ENCODE assay signal across 8 cellular contexts in the genomic region with DNA sequence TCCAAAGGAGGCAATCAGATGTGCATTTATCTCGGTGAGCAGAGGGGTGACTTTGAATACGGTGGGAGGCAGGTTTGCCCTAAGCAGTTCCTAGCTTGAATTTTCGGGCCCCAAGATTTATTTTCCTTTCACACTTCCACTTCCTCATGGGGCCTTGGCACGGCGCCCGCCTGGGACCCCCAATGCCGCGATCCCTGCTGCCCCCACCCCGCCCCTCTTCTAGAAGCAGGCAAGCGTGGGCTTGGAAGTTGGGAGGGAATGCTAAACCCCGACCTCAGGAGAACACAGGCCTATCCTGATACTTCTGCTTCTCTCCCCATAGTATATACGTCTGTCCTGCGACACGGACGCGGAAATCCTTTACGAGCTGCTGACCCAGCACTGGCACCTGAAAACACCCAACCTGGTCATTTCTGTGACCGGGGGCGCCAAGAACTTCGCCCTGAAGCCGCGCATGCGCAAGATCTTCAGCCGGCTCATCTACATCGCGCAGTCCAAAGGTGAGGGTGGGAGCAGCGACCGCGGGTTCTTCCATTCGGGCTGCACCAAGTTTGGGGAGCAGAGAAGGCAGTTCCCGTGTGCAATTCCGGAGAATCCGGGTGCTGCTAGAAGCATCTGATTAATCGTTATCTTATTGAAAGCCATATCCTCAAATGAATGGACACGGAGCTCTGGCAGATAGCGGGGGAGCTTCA. TPM values are rescaled to one million over a fixed set of nuclear protein-coding genes. Genes with fewer than 3 reads are reported as not detected.
DNase-seq lines count a peak whose midpoint lies in the region; ATAC-seq, FAIRE-seq and TF ChIP-seq lines count a peak whose summit lies in the region.

No MANE protein-coding gene starts in this region.

- H3K4me3 ChIP-seq in keratinocyte (ENCODE audit: control insufficient read depth in 2 of 3, extremely low read depth in 1 of 3, insufficient read depth in 2 of 3, low read depth in 1 of 3, low read length in 3 of 3) (peak overlapping the region in 1 of 3 experiments; percentile 52), small intestine (ENCODE audit: low read depth in 1 of 2, low read length in 2 of 2) (no peak overlapping the region)

- peak overlapping the region; percentile 12 for H3K4me3 Mint-ChIP-seq in activated CD4-positive, alpha-beta T cell treated with anti-CD3 and anti-CD28 coated beads, Interleukin-2, amount 10 ng/mL, durations not matched to agents 24 days and 14 days
- no peak overlapping the region for H3K4me3 Mint-ChIP-seq in activated CD4-positive, alpha-beta T cell treated with anti-CD3 and anti-CD28 coated beads, Interleukin-2, amount 10 ng/mL, durations not matched to agents 7 days and 5 days
- H3K4me3 Mint-ChIP-seq in activated naive CD8-positive, alpha-beta T cell treated with anti-CD3 and anti-CD28 coated beads, Interleukin-2, amount 50 U/mL, for 24 hours, result peak overlapping the region; percentile 34
- H3K4me3 Mint-ChIP-seq in immature natural killer cell, result peak overlapping the region in 1 of 5 donors; percentile 28

- FAIRE-seq in keratinocyte (lab: Jason Lieb, UNC), result no peak
- no peak for FAIRE-seq in small intestine (lab: Jason Lieb, UNC)

- H3K4me1 ChIP-seq in keratinocyte (ENCODE audit: control insufficient read depth, extremely low read depth, insufficient read depth, low read length) (no peaks in the 10 kb centered on the region), small intestine (ENCODE audit: control insufficient read depth in 2 of 2, insufficient read depth in 1 of 2, low read depth in 1 of 2, low read length in 1 of 2) (no peaks in the 10 kb centered on the region)

- intact Hi-C loops in activated CD4-positive, alpha-beta T cell treated with anti-CD3 and anti-CD28 coated beads, Interleukin-2, amount 10 ng/mL, durations not matched to agents 24 days and 14 days (cut with micrococcal nuclease), result no loop called here

- no peak for ATAC-seq in activated naive CD8-positive, alpha-beta T cell treated with anti-CD3 and anti-CD28 coated beads, Interleukin-2, amount 50 U/mL, for 24 hours

- H3K27ac ChIP-seq in keratinocyte (ENCODE audit: control insufficient read depth, insufficient read depth, low read length) (no peak overlapping the region), small intestine (ENCODE audit: low read depth in 1 of 2, low read length in 1 of 2) (no peak overlapping the region)

- no peak for DNase-seq in activated CD4-positive, alpha-beta T cell treated with anti-CD3 and anti-CD28 coated beads, Interleukin-2, amount 10 ng/mL, durations not matched to agents 24 days and 14 days
- no peak for DNase-seq in activated CD4-positive, alpha-beta T cell treated with anti-CD3 and anti-CD28 coated beads, Interleukin-2, amount 10 ng/mL, durations not matched to agents 7 days and 5 days
- peak; percentile 8 for DNase-seq in activated naive CD8-positive, alpha-beta T cell treated with anti-CD3 and anti-CD28 coated beads, Interleukin-2, amount 50 U/mL, for 24 hours
- DNase-seq in keratinocyte (ENCODE audit: low read depth, low spot score) (no peak), small intestine (peak; percentile 31), GDM1 (lab: John Stamatoyannopoulos, UW) (no peak), immature natural killer cell (no peak), NCI-H510A treated with DMSO at 0.1 percent for 48 hours (lab: John Stamatoyannopoulos, UW) (no peak)

- CTCF ChIA-PET in activated CD4-positive, alpha-beta T cell treated with anti-CD3 and anti-CD28 coated beads, Interleukin-2, amount 10 ng/mL, durations not matched to agents 7 days and 5 days (lab: Charles Lee), result no interaction called here

- no peaks in the 10 kb centered on the region for H3K9me3 Mint-ChIP-seq in activated CD4-positive, alpha-beta T cell treated with anti-CD3 and anti-CD28 coated beads, Interleukin-2, amount 10 ng/mL, durations not matched to agents 24 days and 14 days
- peaks cover 2% of the 10 kb centered on the region for H3K9me3 Mint-ChIP-seq in activated CD4-positive, alpha-beta T cell treated with anti-CD3 and anti-CD28 coated beads, Interleukin-2, amount 10 ng/mL, durations not matched to agents 7 days and 5 days
- H3K9me3 Mint-ChIP-seq in activated naive CD8-positive, alpha-beta T cell treated with anti-CD3 and anti-CD28 coated beads, Interleukin-2, amount 50 U/mL, for 24 hours, result peaks cover 3% of the 10 kb centered on the region
- H3K9me3 Mint-ChIP-seq in immature natural killer cell, result peaks cover 0 to 3% (median 1%) of the 10 kb centered on the region in 6 donors

- H3K9me3 ChIP-seq in keratinocyte (ENCODE audit: control insufficient read depth, low read depth, low read length) (no peaks in the 10 kb centered on the region), small intestine (ENCODE audit: control insufficient read depth, low read depth) (no peaks in the 10 kb centered on the region)

- dilution Hi-C loops in keratinocyte (cut with MboI; ENCODE audit: extremely low pct_ligation_motif_present, low sequenced_read_pairs), result no loop called here

- H4K20me1 ChIP-seq in keratinocyte (ENCODE audit: control insufficient read depth, extremely low read depth, insufficient read depth, low read length), result no peaks in the 10 kb centered on the region

- H3K27ac Mint-ChIP-seq in activated CD4-positive, alpha-beta T cell treated with anti-CD3 and anti-CD28 coated beads, Interleukin-2, amount 10 ng/mL, durations not matched to agents 24 days and 14 days, result no peak overlapping the region
- H3K27ac Mint-ChIP-seq in activated CD4-positive, alpha-beta T cell treated with anti-CD3 and anti-CD28 coated beads, Interleukin-2, amount 10 ng/mL, durations not matched to agents 7 days and 5 days, result no peak overlapping the region
- H3K27ac Mint-ChIP-seq in activated naive CD8-positive, alpha-beta T cell treated with anti-CD3 and anti-CD28 coated beads, Interleukin-2, amount 50 U/mL, for 24 hours, result no peak overlapping the region
- H3K27ac Mint-ChIP-seq in immature natural killer cell, result no peak overlapping the region

- H3K36me3 ChIP-seq in keratinocyte (ENCODE audit: control insufficient read depth in 2 of 2, extremely low read depth in 1 of 2, insufficient read depth in 2 of 2, low read length in 2 of 2) (no peaks in the 10 kb centered on the region), small intestine (ENCODE audit: control insufficient read depth in 2 of 2, insufficient read depth in 2 of 2, low read length in 2 of 2) (no peaks in the 10 kb centered on the region)

- no peaks in the 10 kb centered on the region for H3K9me1 ChIP-seq in keratinocyte (ENCODE audit: control insufficient read depth, extremely low read depth, insufficient read depth, low read length)

- TF ChIP-seq CTCF in keratinocyte (optimal IDR thresholded peaks at IDR 0.05 in 1 of 3, IDR thresholded peaks at IDR 0.05 in 1 of 3, conservative IDR thresholded peaks at IDR 0.05 in 1 of 3; ENCODE audit: extremely low read depth in 1 of 3, insufficient read depth in 2 of 3, low read length in 3 of 3), result no peak

- POLR2A ChIA-PET in activated CD4-positive, alpha-beta T cell treated with anti-CD3 and anti-CD28 coated beads, Interleukin-2, amount 10 ng/mL, durations not matched to agents 7 days and 5 days (lab: Charles Lee), result no interaction called here

- H3K9ac ChIP-seq in keratinocyte (ENCODE audit: control insufficient read depth, extremely low read depth, insufficient read depth, low read length), result no peak overlapping the region

- H3K4me2 ChIP-seq in keratinocyte (ENCODE audit: control insufficient read depth, extremely low read depth, insufficient read depth, low read depth, low read length), result peak overlapping the region; percentile 61

- no peak overlapping the region for H2AFZ ChIP-seq in keratinocyte (ENCODE audit: control insufficient read depth, low read length)

- 12 to 16% (median 14%) methylated on average over 34 to 36 of the region's 36 CpGs for WGBS in small intestine, 3 donors

- peaks cover 25% of the 10 kb centered on the region for H3K27me3 ChIP-seq in keratinocyte (ENCODE audit: control insufficient read depth, extremely low read depth, insufficient read depth, low read length)
- no peaks in the 10 kb centered on the region for H3K27me3 ChIP-seq in small intestine (ENCODE audit: control insufficient read depth in 2 of 2, insufficient read depth in 2 of 2, low read length in 2 of 2)

- H3K4me1 Mint-ChIP-seq in activated CD4-positive, alpha-beta T cell treated with anti-CD3 and anti-CD28 coated beads, Interleukin-2, amount 10 ng/mL, durations not matched to agents 24 days and 14 days, result no peaks in the 10 kb centered on the region
- peaks cover 3% of the 10 kb centered on the region for H3K4me1 Mint-ChIP-seq in activated CD4-positive, alpha-beta T cell treated with anti-CD3 and anti-CD28 coated beads, Interleukin-2, amount 10 ng/mL, durations not matched to agents 7 days and 5 days
- peaks cover 7% of the 10 kb centered on the region for H3K4me1 Mint-ChIP-seq in activated naive CD8-positive, alpha-beta T cell treated with anti-CD3 and anti-CD28 coated beads, Interleukin-2, amount 50 U/mL, for 24 hours
- peaks cover 3 to 13% of the 10 kb centered on the region in 2 donors for H3K4me1 Mint-ChIP-seq in immature natural killer cell

- H3K36me3 Mint-ChIP-seq in activated CD4-positive, alpha-beta T cell treated with anti-CD3 and anti-CD28 coated beads, Interleukin-2, amount 10 ng/mL, durations not matched to agents 24 days and 14 days (ENCODE audit: low read depth), result peaks cover 1% of the 10 kb centered on the region
- no peaks in the 10 kb centered on the region for H3K36me3 Mint-ChIP-seq in activated CD4-positive, alpha-beta T cell treated with anti-CD3 and anti-CD28 coated beads, Interleukin-2, amount 10 ng/mL, durations not matched to agents 7 days and 5 days (ENCODE audit: low read depth)
- H3K36me3 Mint-ChIP-seq in activated naive CD8-positive, alpha-beta T cell treated with anti-CD3 and anti-CD28 coated beads, Interleukin-2, amount 50 U/mL, for 24 hours (ENCODE audit: low read depth), result no peaks in the 10 kb centered on the region
- no peaks in the 10 kb centered on the region for H3K36me3 Mint-ChIP-seq in immature natural killer cell

- H3K27me3 Mint-ChIP-seq in activated CD4-positive, alpha-beta T cell treated with anti-CD3 and anti-CD28 coated beads, Interleukin-2, amount 10 ng/mL, durations not matched to agents 24 days and 14 days, result peaks cover 59% of the 10 kb centered on the region
- H3K27me3 Mint-ChIP-seq in activated CD4-positive, alpha-beta T cell treated with anti-CD3 and anti-CD28 coated beads, Interleukin-2, amount 10 ng/mL, durations not matched to agents 7 days and 5 days, result peaks cover 45% of the 10 kb centered on the region
- peaks cover 56% of the 10 kb centered on the region for H3K27me3 Mint-ChIP-seq in activated naive CD8-positive, alpha-beta T cell treated with anti-CD3 and anti-CD28 coated beads, Interleukin-2, amount 50 U/mL, for 24 hours
- peaks cover 16 to 25% (median 24%) of the 10 kb centered on the region in 3 donors for H3K27me3 Mint-ChIP-seq in immature natural killer cell (ENCODE audit: low read depth in 3 of 3)

- no peaks in the 10 kb centered on the region for H3K79me2 ChIP-seq in keratinocyte (ENCODE audit: control insufficient read depth, insufficient read depth, low read length)

RNA-seq across cellular contexts. Expression of a gene that starts 21.6 kb away (rescaled TPM):
- total RNA-seq in activated CD4-positive, alpha-beta T cell treated with anti-CD3 and anti-CD28 coated beads, Interleukin-2, amount 10 ng/mL, durations not matched to agents 24 days and 14 days, result not detected in 2 replicates
- not detected for total RNA-seq in activated CD4-positive, alpha-beta T cell treated with anti-CD3 and anti-CD28 coated beads, Interleukin-2, amount 10 ng/mL, durations not matched to agents 7 days and 5 days
- polyA plus RNA-seq in keratinocyte (0.04 to 0.26 TPM (median 0.06 TPM) in 3 replicates), small intestine (not detected), immature natural killer cell (under 1 TPM; 0.06 to 0.52 (median 0.42) TPM)
- 0.27 TPM for polyA plus RNA-seq in keratinocyte (2011; ENCODE audit: low read depth)
- 0.05 and 0.13 TPM in 2 replicates for polyA plus RNA-seq in keratinocyte (2011; cell fraction: cytosol; rRNA removed)
- 0.13 and 0.21 TPM in 2 replicates for polyA plus RNA-seq in keratinocyte (2011; cell fraction: nucleus; rRNA removed)
- polyA plus RNA-seq in keratinocyte (2012; ENCODE audit: low replicate concordance), result 0.58 TPM in 1 of 2 replicates, not detected in the other
- 0.92 TPM in 1 of 3 replicates, not detected in the others for polyA minus RNA-seq in keratinocyte
- not detected for polyA minus RNA-seq in keratinocyte (2011; cell fraction: cytosol; rRNA and poly(A)+ RNA removed)
- not detected in 2 replicates for polyA minus RNA-seq in keratinocyte (2011; cell fraction: nucleus; rRNA and poly(A)+ RNA removed)

Comparison
In these comparisons a context has a peak if more than half of its experiments do, and no peak if none do; other contexts are left out.
1. DNase-seq: peak in activated naive CD8-positive, alpha-beta T cell treated with anti-CD3 and anti-CD28 coated beads, Interleukin-2, amount 50 U/mL, for 24 hours (single experiment) and small intestine (single experiment); none in activated CD4-positive, alpha-beta T cell treated with anti-CD3 and anti-CD28 coated beads, Interleukin-2, amount 10 ng/mL, durations not matched to agents 24 days and 14 days (single experiment), activated CD4-positive, alpha-beta T cell treated with anti-CD3 and anti-CD28 coated beads, Interleukin-2, amount 10 ng/mL, durations not matched to agents 7 days and 5 days (single experiment), keratinocyte (single experiment), GDM1 (single experiment), immature natural killer cell (0 of 3) and NCI-H510A treated with DMSO at 0.1 percent for 48 hours (single experiment).